1 cellular context compared by ENCODE assay signal in the genomic region with DNA sequence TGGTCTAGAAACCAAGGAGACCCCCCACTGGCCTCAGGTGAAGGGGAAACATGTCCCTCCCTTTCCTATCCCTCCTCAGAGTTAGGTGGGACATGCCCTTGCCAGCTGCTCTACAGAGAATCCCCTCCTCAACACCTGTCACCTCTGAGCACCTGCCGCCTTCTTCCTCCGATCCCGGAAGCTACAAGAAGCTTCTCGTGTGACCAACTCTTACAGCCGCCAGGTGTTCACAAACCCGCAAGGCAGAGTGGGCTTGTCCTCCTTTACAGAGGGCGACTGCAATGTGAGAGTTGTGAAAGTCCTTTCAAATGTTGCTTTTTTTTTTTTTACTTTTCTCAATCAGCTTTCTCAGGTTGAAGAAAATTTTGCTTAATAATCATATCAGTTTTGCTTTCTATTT.
TF ChIP-seq lines count a peak whose summit lies in the region.

No MANE protein-coding gene starts in this region.

TF ChIP-seq in GM23338, 12 proteins besides CTCF, POLR2A, EP300 and RAD21 (continued from another document):
- no peak for TF ChIP-seq ZNF462 (CRISPR knock-in tag; IDR thresholded peaks at IDR 0.05)
- no peak for TF ChIP-seq CREB1 (CRISPR knock-in tag; IDR thresholded peaks at IDR 0.05; ENCODE audit: low read depth)
- no peak for TF ChIP-seq JUNB (IDR thresholded peaks at IDR 0.05; ENCODE audit: unreplicated experiment)
- TF ChIP-seq, protein P1, sequence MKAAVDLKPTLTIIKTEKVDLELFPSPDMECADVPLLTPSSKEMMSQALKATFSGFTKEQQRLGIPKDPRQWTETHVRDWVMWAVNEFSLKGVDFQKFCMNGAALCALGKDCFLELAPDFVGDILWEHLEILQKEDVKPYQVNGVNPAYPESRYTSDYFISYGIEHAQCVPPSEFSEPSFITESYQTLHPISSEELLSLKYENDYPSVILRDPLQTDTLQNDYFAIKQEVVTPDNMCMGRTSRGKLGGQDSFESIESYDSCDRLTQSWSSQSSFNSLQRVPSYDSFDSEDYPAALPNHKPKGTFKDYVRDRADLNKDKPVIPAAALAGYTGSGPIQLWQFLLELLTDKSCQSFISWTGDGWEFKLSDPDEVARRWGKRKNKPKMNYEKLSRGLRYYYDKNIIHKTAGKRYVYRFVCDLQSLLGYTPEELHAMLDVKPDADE (IDR thresholded peaks at IDR 0.05), result no peak
- no peak for TF ChIP-seq REST (IDR thresholded peaks at IDR 0.05; ENCODE audit: unreplicated experiment)
- TF ChIP-seq EZH2 (IDR thresholded peaks at IDR 0.05; ENCODE audit: low read depth, unreplicated experiment), result no peak
- no peak for TF ChIP-seq ZNF331 (CRISPR knock-in tag; IDR thresholded peaks at IDR 0.05; ENCODE audit: low read depth)
- TF ChIP-seq EZH2phosphoT487 (IDR thresholded peaks at IDR 0.05; ENCODE audit: unreplicated experiment), result no peak
- TF ChIP-seq POLR2AphosphoS5 (IDR thresholded peaks at IDR 0.05; ENCODE audit: low read depth), result no peak
- TF ChIP-seq ZNF114 (CRISPR knock-in tag; IDR thresholded peaks at IDR 0.05), result no peak
- no peak for TF ChIP-seq STAT1 (IDR thresholded peaks at IDR 0.05; ENCODE audit: unreplicated experiment)
